ENCODE assay signal across 8 cellular contexts in the genomic region with DNA sequence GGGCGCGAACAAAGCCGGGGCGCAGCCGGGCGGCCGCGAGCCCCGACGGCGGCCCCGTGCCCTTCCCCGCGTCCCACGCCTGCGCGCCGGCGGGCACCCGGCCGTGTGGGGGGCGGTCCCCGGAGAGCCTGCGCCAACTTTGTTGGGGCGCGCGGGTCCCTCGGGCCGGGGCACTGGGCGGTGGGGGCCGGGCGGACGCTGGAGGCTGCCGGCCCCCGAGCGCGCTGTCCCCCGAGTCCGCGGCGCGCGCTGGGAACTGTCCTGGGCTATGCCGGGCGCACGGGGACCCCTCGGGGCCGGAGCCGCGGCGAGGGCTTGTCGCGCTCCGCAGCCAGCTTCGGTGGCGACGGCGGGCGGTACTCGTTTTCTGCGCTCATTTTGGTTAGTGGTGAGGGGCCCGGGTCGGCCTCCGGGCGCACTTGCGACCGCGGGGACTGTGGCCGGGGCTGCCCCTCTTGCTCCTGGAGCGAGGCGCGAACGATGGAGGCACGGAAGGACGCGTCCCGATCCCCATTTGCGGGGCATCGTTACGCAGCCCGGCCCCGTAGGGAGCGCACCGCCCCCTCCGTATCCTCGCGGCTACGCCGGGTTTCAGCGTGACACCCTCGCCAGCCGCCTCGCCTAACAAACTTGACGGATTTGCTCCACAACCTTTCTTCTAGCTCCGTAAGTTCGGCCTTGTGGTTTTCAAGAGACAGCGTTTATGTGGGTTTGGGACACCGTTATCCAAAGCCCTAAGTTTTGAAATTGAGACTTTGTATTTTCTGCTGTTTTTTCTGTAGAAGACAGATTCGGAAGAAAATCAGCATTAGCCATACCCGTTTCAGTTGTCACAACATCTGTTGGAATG. TPM values are rescaled to one million over a fixed set of nuclear protein-coding genes. Genes with fewer than 3 reads are reported as not detected.
A peak's percentile ranks its signal among the peaks of the same experiment; 100 is the strongest.
DNase-seq lines count a peak whose midpoint lies in the region; ATAC-seq and TF ChIP-seq lines count a peak whose summit lies in the region.

No MANE protein-coding gene starts in this region.

- H3K4me1 Mint-ChIP-seq in activated naive CD8-positive, alpha-beta T cell treated with anti-CD3 and anti-CD28 coated beads, Interleukin-2, amount 10 ng/mL, durations not matched to agents 7 days and 5 days: peaks cover 35% of the 10 kb centered on the region

- peak overlapping the region; percentile 76 for H3K27ac ChIP-seq in RWPE2 (ENCODE audit: poor library complexity, severe bottlenecking)

- no peaks in the 10 kb centered on the region for H3K27me3 Mint-ChIP-seq in activated naive CD8-positive, alpha-beta T cell treated with anti-CD3 and anti-CD28 coated beads, Interleukin-2, amount 10 ng/mL, durations not matched to agents 7 days and 5 days

- H3K4me1 ChIP-seq in RWPE2 (ENCODE audit: insufficient read depth, poor library complexity, severe bottlenecking): peaks cover 17% of the 10 kb centered on the region

- H3K36me3 Mint-ChIP-seq in activated naive CD8-positive, alpha-beta T cell treated with anti-CD3 and anti-CD28 coated beads, Interleukin-2, amount 10 ng/mL, durations not matched to agents 7 days and 5 days: peaks cover 7% of the 10 kb centered on the region

- peaks cover 38% of the 10 kb centered on the region for H3K36me3 ChIP-seq in RWPE2 (ENCODE audit: low read depth)

- intact Hi-C loops in left ventricle myocardium superior (cut with micrococcal nuclease): loop anchor here (10.0 kb wide), 1 partner anchor 129 kb away; no protein-coding TSS in a partner anchor

- H3K9me3 ChIP-seq in RWPE2 (ENCODE audit: severe bottlenecking): no peaks in the 10 kb centered on the region

- H3K27me3 ChIP-seq in RWPE2 (ENCODE audit: insufficient read depth, poor library complexity, severe bottlenecking): no peaks in the 10 kb centered on the region

- POLR2A ChIA-PET in activated naive CD8-positive, alpha-beta T cell treated with anti-CD3 and anti-CD28 coated beads, Interleukin-2, amount 10 ng/mL, durations not matched to agents 7 days and 5 days (lab: Charles Lee): interaction anchor here (1.1 to 4.8 kb wide), 3 partner anchors 15 to 232 kb away, joined by 3 to 32 read pairs (median 4); a partner anchor contains a TSS

- H3K9me3 Mint-ChIP-seq in activated naive CD8-positive, alpha-beta T cell treated with anti-CD3 and anti-CD28 coated beads, Interleukin-2, amount 10 ng/mL, durations not matched to agents 7 days and 5 days: no peaks in the 10 kb centered on the region

- ATAC-seq in GM18907 (IDR thresholded peaks at IDR 0.05; ENCODE audit: unreplicated experiment) (peak; percentile 21), HG03342 (IDR thresholded peaks at IDR 0.05; ENCODE audit: unreplicated experiment) (peak; percentile 20), RWPE2 (ENCODE audit: low read depth) (peak; percentile 62), left ventricle myocardium superior (peak; percentile 52), HG03565 (IDR thresholded peaks at IDR 0.05; ENCODE audit: unreplicated experiment) (no peak)
- peak; percentile 11 for ATAC-seq in activated naive CD8-positive, alpha-beta T cell treated with anti-CD3 and anti-CD28 coated beads, Interleukin-2, amount 10 ng/mL, durations not matched to agents 7 days and 5 days (ENCODE audit: low read depth)

- TF ChIP-seq CTCF in AG10803 (conservative IDR thresholded peaks at IDR 0.05; ENCODE audit: low read length) (no peak), RWPE2 (IDR thresholded peaks at IDR 0.05; ENCODE audit: poor library complexity, severe bottlenecking) (peak; percentile 26)

- H3K4me3 Mint-ChIP-seq in activated naive CD8-positive, alpha-beta T cell treated with anti-CD3 and anti-CD28 coated beads, Interleukin-2, amount 10 ng/mL, durations not matched to agents 7 days and 5 days: peak overlapping the region; percentile 82

- H3K27ac Mint-ChIP-seq in activated naive CD8-positive, alpha-beta T cell treated with anti-CD3 and anti-CD28 coated beads, Interleukin-2, amount 10 ng/mL, durations not matched to agents 7 days and 5 days: peak overlapping the region; percentile 78

- H3K4me3 ChIP-seq in AG10803 (ENCODE audit: low read length) (peak overlapping the region; percentile 70), RWPE2 (ENCODE audit: severe bottlenecking) (peak overlapping the region; percentile 96)

- DNase-seq in AG10803 (ENCODE audit: low read depth) (peak; percentile 69), RWPE2 (ENCODE audit: low spot score) (peak; percentile 91), left ventricle myocardium superior (peak; percentile 77), putamen (ENCODE audit: low spot score) (peak; percentile 55)
- DNase-seq in activated naive CD8-positive, alpha-beta T cell treated with anti-CD3 and anti-CD28 coated beads, Interleukin-2, amount 10 ng/mL, durations not matched to agents 7 days and 5 days: peak; percentile 69

RNA-seq across cellular contexts. Expression of a gene that starts 0.6 kb away (rescaled TPM):
- total RNA-seq in activated naive CD8-positive, alpha-beta T cell treated with anti-CD3 and anti-CD28 coated beads, Interleukin-2, amount 10 ng/mL, durations not matched to agents 7 days and 5 days: 10 to 100 TPM; 21.0 to 23.3 TPM
- total RNA-seq in left ventricle myocardium superior: 10.7 TPM

RNA-seq across cellular contexts. Expression of a gene that starts 1.0 kb away (rescaled TPM):
- total RNA-seq in activated naive CD8-positive, alpha-beta T cell treated with anti-CD3 and anti-CD28 coated beads, Interleukin-2, amount 10 ng/mL, durations not matched to agents 7 days and 5 days: 100 to 1,000 TPM; 219 to 236 TPM
- 240 TPM for total RNA-seq in left ventricle myocardium superior

RNA-seq across cellular contexts. Expression of a gene that starts 21.9 kb away (rescaled TPM):
- 10 to 100 TPM; 45.1 to 45.5 TPM for total RNA-seq in activated naive CD8-positive, alpha-beta T cell treated with anti-CD3 and anti-CD28 coated beads, Interleukin-2, amount 10 ng/mL, durations not matched to agents 7 days and 5 days
- total RNA-seq in left ventricle myocardium superior: 58.4 TPM

RNA-seq across cellular contexts. Expression of a gene that starts 38.6 kb away (rescaled TPM):
- total RNA-seq in activated naive CD8-positive, alpha-beta T cell treated with anti-CD3 and anti-CD28 coated beads, Interleukin-2, amount 10 ng/mL, durations not matched to agents 7 days and 5 days: 10 to 100 TPM; 34.9 to 39.5 TPM
- 27.3 TPM for total RNA-seq in left ventricle myocardium superior
